15 cellular contexts compared by ENCODE assay signal in genomic region chr17:80879723-80880649, GRCh38.
DNase-seq lines count a peak whose midpoint lies in the region; ATAC-seq, FAIRE-seq and TF ChIP-seq lines count a peak whose summit lies in the region.
"Had no signal": no experiment of that assay in that cellular context is flagged by ENCODE, and none has a peak within 500 bp of the region (broad histone marks: within the 10 kb centered on the region; RNA-seq: fewer than 3 reads in every experiment).

No MANE protein-coding gene starts in this region.

- intact Hi-C loops in left cardiac atrium (cut with DNase I) (loop anchor here in 1 of 2 donors (10.0 kb wide), 1 partner anchor 85 kb away; no protein-coding TSS in a partner anchor), cardiac septum (cut with DNase I) (loop anchor here (5.0 kb wide), 1 partner anchor 72 kb away; no protein-coding TSS in a partner anchor), kidney (cut with DNase I) (no loop called here)

- peaks cover 43% of the 10 kb centered on the region for H3K4me1 Mint-ChIP-seq in activated CD4-positive, alpha-beta memory T cell treated with anti-CD3 and anti-CD28 coated beads, Interleukin-2, amount 10 ng/mL, durations not matched to agents 7 days and 5 days
- peaks cover 23% of the 10 kb centered on the region for H3K4me1 Mint-ChIP-seq in stimulated activated memory B cell treated with anti-CD40 and anti-IgM and Interleukin-4, amounts not matched to agents 10 μg/mL and 1 μg/mL and 100 μg/mL, for 72 hours

- H3K36me3 Mint-ChIP-seq in activated CD4-positive, alpha-beta memory T cell treated with anti-CD3 and anti-CD28 coated beads, Interleukin-2, amount 10 ng/mL, durations not matched to agents 7 days and 5 days (ENCODE audit: low read depth), result peaks cover 58% of the 10 kb centered on the region
- H3K36me3 Mint-ChIP-seq in stimulated activated memory B cell treated with anti-CD40 and anti-IgM and Interleukin-4, amounts not matched to agents 10 μg/mL and 1 μg/mL and 100 μg/mL, for 72 hours, result peaks cover 67% of the 10 kb centered on the region

- H3K27me3 Mint-ChIP-seq in activated CD4-positive, alpha-beta memory T cell treated with anti-CD3 and anti-CD28 coated beads, Interleukin-2, amount 10 ng/mL, durations not matched to agents 7 days and 5 days, result no peaks in the 10 kb centered on the region
- H3K27me3 Mint-ChIP-seq in stimulated activated memory B cell treated with anti-CD40 and anti-IgM and Interleukin-4, amounts not matched to agents 10 μg/mL and 1 μg/mL and 100 μg/mL, for 72 hours, result no peaks in the 10 kb centered on the region

- H3K4me3 Mint-ChIP-seq in activated CD4-positive, alpha-beta memory T cell treated with anti-CD3 and anti-CD28 coated beads, Interleukin-2, amount 10 ng/mL, durations not matched to agents 7 days and 5 days, result no peak overlapping the region
- no peak overlapping the region for H3K4me3 Mint-ChIP-seq in stimulated activated memory B cell treated with anti-CD40 and anti-IgM and Interleukin-4, amounts not matched to agents 10 μg/mL and 1 μg/mL and 100 μg/mL, for 72 hours

- no peaks in the 10 kb centered on the region for H3K4me1 ChIP-seq in kidney (ENCODE audit: control insufficient read depth in 1 of 2, insufficient read depth in 1 of 2, low read depth in 1 of 2, low read length in 2 of 2)

- POLR2A ChIA-PET in activated CD4-positive, alpha-beta memory T cell treated with anti-CD3 and anti-CD28 coated beads, Interleukin-2, amount 10 ng/mL, durations not matched to agents 7 days and 5 days (lab: Charles Lee), result interaction anchor here (1.2 to 2.6 kb wide), 4 partner anchors 9 to 68 kb away, joined by 3 to 13 read pairs (median 6); no protein-coding TSS in a partner anchor

- FAIRE-seq in kidney (lab: Jason Lieb, UNC), result no peak
- FAIRE-seq: TTC549 had no signal

- CTCF ChIA-PET in activated CD4-positive, alpha-beta memory T cell treated with anti-CD3 and anti-CD28 coated beads, Interleukin-2, amount 10 ng/mL, durations not matched to agents 7 days and 5 days (lab: Charles Lee), result no interaction called here

- H3K9me3 ChIP-seq in kidney (ENCODE audit: control insufficient read depth in 1 of 2, low read length in 2 of 2), result no peaks in the 10 kb centered on the region
- H3K9me3 ChIP-seq: thoracic aorta had no signal

- no peak overlapping the region for H3K4me3 ChIP-seq in kidney (ENCODE audit: low read length in 2 of 2)
- H3K4me3 ChIP-seq: thoracic aorta had no signal

- peak; percentile 15 for DNase-seq in left cardiac atrium
- DNase-seq in cardiac septum (ENCODE audit: low spot score), result no peak
- no peak for DNase-seq in activated CD4-positive, alpha-beta memory T cell treated with anti-CD3 and anti-CD28 coated beads, Interleukin-2, amount 10 ng/mL, durations not matched to agents 7 days and 5 days
- peak; percentile 69 for DNase-seq in kidney
- DNase-seq in foreskin melanocyte, result no peak
- no peak for DNase-seq in activated CD8-positive, alpha-beta memory T cell treated with anti-CD3 and anti-CD28 coated beads, Interleukin-2, amount 50 U/mL, for 48 hours
- DNase-seq: AML-193; NCI-H1105 treated with DMSO at 0.1 percent for 48 hours; NCI-H2171 treated with DMSO at 0.1 percent for 48 hours; NK-92 treated with Interleukin-12 subunit alpha and Interleukin-12 subunit beta, amount 100 ng/mL, for 24 hours; nucleus accumbens had no signal

- TF ChIP-seq CTCF in kidney (IDR thresholded peaks at IDR 0.05; ENCODE audit: borderline replicate concordance, extremely low read depth, insufficient read depth), result no peak

- peaks cover 6 to 18% of the 10 kb centered on the region in 2 donors for H3K36me3 ChIP-seq in kidney (ENCODE audit: control insufficient read depth in 1 of 2, insufficient read depth in 2 of 2, low read length in 2 of 2)

- ATAC-seq in left cardiac atrium (no peak), HG03354 (IDR thresholded peaks at IDR 0.05; ENCODE audit: poor library complexity, severe bottlenecking, unreplicated experiment) (no peak)
- ATAC-seq in stimulated activated memory B cell treated with anti-CD40 and anti-IgM and Interleukin-4, amounts not matched to agents 10 μg/mL and 1 μg/mL and 100 μg/mL, for 72 hours, result no peak

- no peaks in the 10 kb centered on the region for H3K9me3 Mint-ChIP-seq in activated CD4-positive, alpha-beta memory T cell treated with anti-CD3 and anti-CD28 coated beads, Interleukin-2, amount 10 ng/mL, durations not matched to agents 7 days and 5 days
- no peaks in the 10 kb centered on the region for H3K9me3 Mint-ChIP-seq in stimulated activated memory B cell treated with anti-CD40 and anti-IgM and Interleukin-4, amounts not matched to agents 10 μg/mL and 1 μg/mL and 100 μg/mL, for 72 hours

- no peak overlapping the region for H3K9ac ChIP-seq in kidney (ENCODE audit: low read length in 2 of 2)

- peak overlapping the region; percentile 64 for H3K27ac Mint-ChIP-seq in activated CD4-positive, alpha-beta memory T cell treated with anti-CD3 and anti-CD28 coated beads, Interleukin-2, amount 10 ng/mL, durations not matched to agents 7 days and 5 days
- peak overlapping the region; percentile 60 for H3K27ac Mint-ChIP-seq in stimulated activated memory B cell treated with anti-CD40 and anti-IgM and Interleukin-4, amounts not matched to agents 10 μg/mL and 1 μg/mL and 100 μg/mL, for 72 hours

- no peak overlapping the region for H3K27ac ChIP-seq in kidney (ENCODE audit: low read depth in 2 of 2, low read length in 2 of 2)
- H3K27ac ChIP-seq: thoracic aorta had no signal

Comparison
In these comparisons a context has a peak if more than half of its experiments do, and no peak if none do; other contexts are left out.
1. DNase-seq: peak in left cardiac atrium (single experiment) and kidney (single experiment); none in cardiac septum (single experiment), activated CD4-positive, alpha-beta memory T cell treated with anti-CD3 and anti-CD28 coated beads, Interleukin-2, amount 10 ng/mL, durations not matched to agents 7 days and 5 days (single experiment), foreskin melanocyte (single experiment) and activated CD8-positive, alpha-beta memory T cell treated with anti-CD3 and anti-CD28 coated beads, Interleukin-2, amount 50 U/mL, for 48 hours (single experiment).